Comparison of ENCODE assay signal across 7 cellular contexts in genomic region chr19:49927526-49928264, GRCh38. TPM values are rescaled to one million over a fixed set of nuclear protein-coding genes. Genes with fewer than 3 reads are reported as not detected.
A peak's percentile ranks its signal among the peaks of the same experiment; 100 is the strongest.
DNase-seq lines count a peak whose midpoint lies in the region; FAIRE-seq and TF ChIP-seq lines count a peak whose summit lies in the region.

No MANE protein-coding gene starts in this region.

- peaks cover 18% of the 10 kb centered on the region for H3K4me1 ChIP-seq in PC-9 (replicated peaks; ENCODE audit: insufficient read depth)

- TF ChIP-seq CTCF in PC-9 (conservative IDR thresholded peaks at IDR 0.05) (no peak), epithelial cell of proximal tubule (conservative IDR thresholded peaks at IDR 0.05; ENCODE audit: low read depth, low read length) (no peak), retinal pigment epithelial cell (conservative IDR thresholded peaks at IDR 0.05; ENCODE audit: low read depth, low read length) (no peak)

- H3K36me3 ChIP-seq in PC-9 (ENCODE audit: low read depth): peaks cover 38% of the 10 kb centered on the region; the same call in 1 of the 2 replicates

- DNase-seq in GM12892 (ENCODE audit: insufficient read length): no peak
- no peak for DNase-seq in PC-9
- no peak for DNase-seq in epithelial cell of proximal tubule (ENCODE audit: low read depth)
- DNase-seq in retinal pigment epithelial cell (ENCODE audit: low read depth): no peak
- no peak for DNase-seq in NCI-H1048 (lab: John Stamatoyannopoulos, UW)
- no peak for DNase-seq in T1000 (lab: John Stamatoyannopoulos, UW)
- no peak for DNase-seq in SW 1271 (lab: John Stamatoyannopoulos, UW)

- peak overlapping the region; percentile 79; the same call in 1 of the 2 replicates for H3K27ac ChIP-seq in PC-9

- intact Hi-C loops in PC-9 (cut with micrococcal nuclease; ENCODE audit: unreplicated experiment): loop anchor here (5.0 kb wide), 1 partner anchor 50 kb away; the partner anchor contains the start of genes AKT1S1 and TBC1D17

- H3K9me2 ChIP-seq in PC-9 (ENCODE audit: insufficient read depth): no peaks in the 10 kb centered on the region

- H3K9me3 ChIP-seq in PC-9 (ENCODE audit: insufficient read depth, low read depth): no peaks in the 10 kb centered on the region

- H3F3A ChIP-seq in PC-9 (ENCODE audit: insufficient read depth, low read depth): peaks cover 24% of the 10 kb centered on the region; the same call in 1 of the 2 replicates

- 0 out of 2 replicates have a peak, but pooled peaks have one; percentile 28 for TF ChIP-seq POLR2A in GM12892 (IDR thresholded peaks at IDR 0.05; ENCODE audit: low read depth, low read length)

- no TSS peak for BruUV-seq in PC-9 (replicated peaks; lab: Mats Ljungman, UMichigan)

- H3K79me2 ChIP-seq in PC-9 (ENCODE audit: low read depth): peaks cover 66% of the 10 kb centered on the region

- H4K20me1 ChIP-seq in PC-9 (ENCODE audit: insufficient read depth): peaks cover 49% of the 10 kb centered on the region

- peak; percentile 24 for FAIRE-seq in GM12892 (lab: Jason Lieb, UNC)

- H2AFZ ChIP-seq in PC-9: no peak overlapping the region

- POLR2A ChIA-PET in PC-9 (lab: Charles Lee; ENCODE audit: unreplicated experiment): no interaction called here

- CTCF ChIA-PET in PC-9 (lab: Charles Lee): interaction anchor here (0.6 to 0.7 kb wide), 2 partner anchors 91 to 439 kb away, joined by 3 to 12 read pairs; no protein-coding TSS in a partner anchor

- H3K27me3 ChIP-seq in PC-9 (ENCODE audit: insufficient read depth, low read depth): no peaks in the 10 kb centered on the region

- H3K4me3 ChIP-seq in PC-9 (peak overlapping the region; percentile 83; the same call in 1 of the 2 replicates), epithelial cell of proximal tubule (ENCODE audit: low read depth, low read length) (peak overlapping the region; percentile 92), retinal pigment epithelial cell (ENCODE audit: low read length) (peak overlapping the region; percentile 6)

- peak overlapping the region; percentile 77 for H3K4me2 ChIP-seq in PC-9

RNA-seq across cellular contexts. Expression of gene ATF5, which starts 1.3 kb away (rescaled TPM):
- polyA plus RNA-seq in GM12892 (2012; ENCODE audit: missing spikeins): 175 TPM
- total RNA-seq in PC-9 (2021): 15.3 and 19.2 TPM in 2 replicates
- total RNA-seq in epithelial cell of proximal tubule: 15.3 and 17.5 TPM in 2 replicates

RNA-seq across cellular contexts. Expression of gene NUP62, which starts 1.6 kb away (rescaled TPM):
- polyA plus RNA-seq in GM12892 (2012; ENCODE audit: missing spikeins): 40.0 TPM
- total RNA-seq in PC-9 (2021) (66.8 and 101 TPM in 2 replicates), epithelial cell of proximal tubule (83.7 and 90.5 TPM in 2 replicates)

RNA-seq across cellular contexts. Expression of gene IL4I1, which starts 31.0 kb away (rescaled TPM):
- polyA plus RNA-seq in GM12892 (2012; ENCODE audit: missing spikeins): 75.8 TPM
- total RNA-seq in PC-9 (2021) (0.85 TPM in 1 of 2 replicates, not detected in the other), epithelial cell of proximal tubule (4.0 and 9.5 TPM in 2 replicates)

RNA-seq across cellular contexts. Expression of gene SIGLEC11, which starts 33.3 kb away (rescaled TPM):
- not detected for polyA plus RNA-seq in GM12892 (2012; ENCODE audit: missing spikeins)
- total RNA-seq in PC-9 (2021) (not detected in 2 replicates), epithelial cell of proximal tubule (not detected in 2 replicates)

RNA-seq across cellular contexts. Expression of gene TBC1D17, which starts 50.2 kb away (rescaled TPM):
- polyA plus RNA-seq in GM12892 (2012; ENCODE audit: missing spikeins): 31.9 TPM
- total RNA-seq in PC-9 (2021) (52.1 and 62.3 TPM in 2 replicates), epithelial cell of proximal tubule (11.9 and 16.8 TPM in 2 replicates)

Comparison
In these comparisons a context has a peak if more than half of its experiments do, and no peak if none do; other contexts are left out.
1. H3K4me3 ChIP-seq: peak in every context shown above with its lines; median percentile 92 in epithelial cell of proximal tubule; 83 in PC-9; 6 in retinal pigment epithelial cell.